25 cellular contexts compared by ENCODE assay signal in the genomic region with DNA sequence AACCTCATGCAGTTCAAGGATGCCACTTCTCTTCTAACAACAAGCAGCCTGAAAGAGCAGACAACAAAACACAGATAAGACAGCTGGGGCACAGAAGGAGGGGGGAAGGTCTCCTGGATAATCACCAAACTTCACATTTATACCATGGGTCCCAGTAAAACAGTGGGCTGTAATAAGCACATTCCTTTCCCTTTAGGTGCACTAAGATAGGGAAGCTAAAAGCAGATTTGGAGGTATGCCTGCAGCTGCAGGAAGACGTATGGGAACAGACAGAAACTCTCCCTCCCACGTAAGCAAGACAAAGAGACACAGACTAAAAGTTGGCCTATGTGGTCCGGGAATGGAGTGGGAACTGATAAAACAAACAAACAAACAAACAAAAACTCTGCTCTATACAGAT.
DNase-seq lines count a peak whose midpoint lies in the region; ATAC-seq and TF ChIP-seq lines count a peak whose summit lies in the region.
"Had no signal": no experiment of that assay in that cellular context is flagged by ENCODE, and none has a peak within 500 bp of the region (broad histone marks: within the 10 kb centered on the region; RNA-seq: fewer than 3 reads in every experiment).

No MANE protein-coding gene starts in this region.

- no peaks in the 10 kb centered on the region for H4K20me1 ChIP-seq in SK-N-SH (ENCODE audit: insufficient read depth)

- H3K36me3 ChIP-seq in SK-N-SH (replicated peaks in 1 of 2; ENCODE audit: control insufficient read depth in 1 of 2, insufficient read depth in 2 of 2, low read length in 1 of 2): no peaks in the 10 kb centered on the region
- H3K36me3 ChIP-seq: BE2C, sigmoid colon, upper lobe of left lung, WERI-Rb-1 had no signal

- TF ChIP-seq CTCF in SK-N-SH (IDR thresholded peaks at IDR 0.05): no peak

- H3K9ac ChIP-seq in SK-N-SH: no peak overlapping the region

- TF ChIP-seq RAD21 in SK-N-SH (IDR thresholded peaks at IDR 0.05; ENCODE audit: low read length): no peak

- CTCF ChIA-PET in SK-N-SH (lab: Yijun Ruan, JAX): interaction anchor here (1.2 kb wide), 1 partner anchor 12 kb away, joined by 5 read pairs; no protein-coding TSS in a partner anchor

- peaks cover 0 to 3% of the 10 kb centered on the region in 2 experiments; a peak in 1 of 4 replicates for H3K4me1 ChIP-seq in SK-N-SH (ENCODE audit: control insufficient read depth in 1 of 2, insufficient read depth in 2 of 2, low read depth in 1 of 2, low read length in 1 of 2)
- H3K4me1 ChIP-seq: BE2C, sigmoid colon, upper lobe of left lung had no signal

- no peak for TF ChIP-seq EP300 in SK-N-SH (IDR thresholded peaks at IDR 0.05; ENCODE audit: borderline replicate concordance in 1 of 2, low read depth in 1 of 2, low read length in 1 of 2)

- H3K4me3 ChIP-seq in SK-N-SH (ENCODE audit: low read depth in 2 of 2, low read length in 1 of 2): no peak overlapping the region
- H3K4me3 ChIP-seq: sigmoid colon, upper lobe of left lung had no signal

- H3K79me2 ChIP-seq in SK-N-SH (ENCODE audit: insufficient read depth): no peaks in the 10 kb centered on the region

- H2AFZ ChIP-seq in SK-N-SH (ENCODE audit: low read depth): peak overlapping the region; percentile 33; the same call in 1 of the 2 replicates

- no peaks in the 10 kb centered on the region for H3K27me3 ChIP-seq in SK-N-SH (ENCODE audit: insufficient read depth)
- H3K27me3 ChIP-seq: BE2C, sigmoid colon, upper lobe of left lung had no signal

- no peaks in the 10 kb centered on the region for H3K27me3 Mint-ChIP-seq in activated T-cell treated with anti-CD3 and anti-CD28 coated beads, Interleukin-2, amount 50 U/mL, for 4 hours (ENCODE audit: low read depth)
- no peaks in the 10 kb centered on the region for H3K27me3 Mint-ChIP-seq in stimulated activated memory B cell treated with anti-CD40 and anti-IgM and Interleukin-4, amounts not matched to agents 10 μg/mL and 1 μg/mL and 100 μg/mL, for 72 hours
- H3K27me3 Mint-ChIP-seq: dendritic cell treated with granulocyte-macrophage colony-stimulating factor and Interleukin-4, amounts not matched to agents 40 ng/mL and 50 ng/mL, for 4 days; memory B cell; naive thymus-derived CD4-positive, alpha-beta T cell had no signal

- H3K4me1 Mint-ChIP-seq in activated T-cell treated with anti-CD3 and anti-CD28 coated beads, Interleukin-2, amount 50 U/mL, for 4 hours (ENCODE audit: low read depth): no peaks in the 10 kb centered on the region
- H3K4me1 Mint-ChIP-seq in stimulated activated memory B cell treated with anti-CD40 and anti-IgM and Interleukin-4, amounts not matched to agents 10 μg/mL and 1 μg/mL and 100 μg/mL, for 72 hours: peaks cover 5% of the 10 kb centered on the region

- no peaks in the 10 kb centered on the region for H3K36me3 Mint-ChIP-seq in activated T-cell treated with anti-CD3 and anti-CD28 coated beads, Interleukin-2, amount 50 U/mL, for 4 hours (ENCODE audit: insufficient read depth)
- no peaks in the 10 kb centered on the region for H3K36me3 Mint-ChIP-seq in stimulated activated memory B cell treated with anti-CD40 and anti-IgM and Interleukin-4, amounts not matched to agents 10 μg/mL and 1 μg/mL and 100 μg/mL, for 72 hours
- H3K36me3 Mint-ChIP-seq: memory B cell; naive thymus-derived CD4-positive, alpha-beta T cell had no signal

- WGBS in SK-N-SH (ENCODE audit: low lambda C conversion rate): 37% methylated on average over 3 of the region's 3 CpGs

- H3K4me2 ChIP-seq in SK-N-SH: no peak overlapping the region

- no peaks in the 10 kb centered on the region for H3K9me3 ChIP-seq in SK-N-SH
- H3K9me3 ChIP-seq: BE2C, sigmoid colon, upper lobe of left lung had no signal

- no peak overlapping the region for H3K27ac Mint-ChIP-seq in stimulated activated memory B cell treated with anti-CD40 and anti-IgM and Interleukin-4, amounts not matched to agents 10 μg/mL and 1 μg/mL and 100 μg/mL, for 72 hours
- H3K27ac Mint-ChIP-seq: activated T-helper 2 cell treated with anti-CD3 and anti-CD28 coated beads, Interferon-gamma antibody, Interleukin-2, Interleukin-4, amounts not matched to agents 10 μg/mL and 5 μg/mL and 100 μg/mL, durations not matched to agents 14 hours and 24 hours and 36 hours; dendritic cell treated with granulocyte-macrophage colony-stimulating factor and Interleukin-4, amounts not matched to agents 40 ng/mL and 50 ng/mL, for 4 days; memory B cell; naive thymus-derived CD4-positive, alpha-beta T cell had no signal

- no peaks in the 10 kb centered on the region for H3K9me2 ChIP-seq in SK-N-SH

- POLR2A ChIA-PET in SK-N-SH (lab: Yijun Ruan, JAX): no interaction called here

- H3K4me3 Mint-ChIP-seq in activated T-cell treated with anti-CD3 and anti-CD28 coated beads, Interleukin-2, amount 50 U/mL, for 4 hours: no peak overlapping the region
- no peak overlapping the region for H3K4me3 Mint-ChIP-seq in stimulated activated memory B cell treated with anti-CD40 and anti-IgM and Interleukin-4, amounts not matched to agents 10 μg/mL and 1 μg/mL and 100 μg/mL, for 72 hours
- H3K4me3 Mint-ChIP-seq: dendritic cell treated with granulocyte-macrophage colony-stimulating factor and Interleukin-4, amounts not matched to agents 40 ng/mL and 50 ng/mL, for 4 days; memory B cell; naive thymus-derived CD4-positive, alpha-beta T cell had no signal

- DNase-seq in SK-N-SH (no peak), left kidney (ENCODE audit: low read depth, low spot score) (peak; percentile 26), superior temporal gyrus (ENCODE audit: extremely low spot score) (no peak), NCI-H345 (lab: John Stamatoyannopoulos, UW) (no peak)
- DNase-seq in activated T-cell treated with anti-CD3 and anti-CD28 coated beads, Interleukin-2, amount 50 U/mL, for 4 hours: no peak
- DNase-seq: BE2C; COR-L47; DMS79; glutamatergic neuron; Kasumi-1; naive thymus-derived CD4-positive, alpha-beta T cell; NCI-H1092 treated with DMSO at 0.1 percent for 48 hours; NCI-H2081 treated with DMSO at 0.1 percent for 48 hours; NCI-H510A; sigmoid colon; stimulated activated CD4-positive, alpha-beta T cell treated with anti-CD3 and anti-CD28 coated beads, Interleukin-15, amount 100 ng/mL, for 24 hours; stimulated activated CD8-positive, alpha-beta memory T cell treated with anti-CD3 and anti-CD28 coated beads, Interleukin-4, amount 100 ng/mL, for 48 hours; upper lobe of left lung; WERI-Rb-1 had no signal

- no peaks in the 10 kb centered on the region for H3F3A ChIP-seq in SK-N-SH (replicated peaks; ENCODE audit: insufficient read depth)

- peak; percentile 42 for ATAC-seq in GM18498 (IDR thresholded peaks at IDR 0.05; ENCODE audit: unreplicated experiment)
- ATAC-seq in HG02852 (IDR thresholded peaks at IDR 0.05; ENCODE audit: unreplicated experiment): peak; percentile 35
- no peak for ATAC-seq in activated T-cell treated with anti-CD3 and anti-CD28 coated beads, Interleukin-2, amount 50 U/mL, for 4 hours
- no peak for ATAC-seq in stimulated activated memory B cell treated with anti-CD40 and anti-IgM and Interleukin-4, amounts not matched to agents 10 μg/mL and 1 μg/mL and 100 μg/mL, for 72 hours
- ATAC-seq: naive thymus-derived CD4-positive, alpha-beta T cell had no signal

- peaks cover 4% of the 10 kb centered on the region for H3K9me3 Mint-ChIP-seq in activated T-cell treated with anti-CD3 and anti-CD28 coated beads, Interleukin-2, amount 50 U/mL, for 4 hours
- no peaks in the 10 kb centered on the region for H3K9me3 Mint-ChIP-seq in stimulated activated memory B cell treated with anti-CD40 and anti-IgM and Interleukin-4, amounts not matched to agents 10 μg/mL and 1 μg/mL and 100 μg/mL, for 72 hours
- H3K9me3 Mint-ChIP-seq: memory B cell had no signal

- no peak overlapping the region for H3K27ac ChIP-seq in SK-N-SH (ENCODE audit: low read depth in 2 of 2, low read length in 1 of 2)
- H3K27ac ChIP-seq: sigmoid colon, upper lobe of left lung, WERI-Rb-1 had no signal

TF ChIP-seq in SK-N-SH, 30 proteins besides CTCF, POLR2A, EP300 and RAD21:
- TF ChIP-seq MXI1 (IDR thresholded peaks at IDR 0.05; ENCODE audit: low read depth, low read length) (no peak), TCF12 (IDR thresholded peaks at IDR 0.05) (no peak), TAF1 (IDR thresholded peaks at IDR 0.05; ENCODE audit: borderline replicate concordance, low read depth, low read length) (no peak), ELF1 (IDR thresholded peaks at IDR 0.05) (no peak), SIN3A (IDR thresholded peaks at IDR 0.05; ENCODE audit: borderline replicate concordance, low read depth, low read length) (no peak), TEAD4 (IDR thresholded peaks at IDR 0.05; ENCODE audit: borderline replicate concordance, insufficient read depth) (no peak)
- TF ChIP-seq, protein P1, sequence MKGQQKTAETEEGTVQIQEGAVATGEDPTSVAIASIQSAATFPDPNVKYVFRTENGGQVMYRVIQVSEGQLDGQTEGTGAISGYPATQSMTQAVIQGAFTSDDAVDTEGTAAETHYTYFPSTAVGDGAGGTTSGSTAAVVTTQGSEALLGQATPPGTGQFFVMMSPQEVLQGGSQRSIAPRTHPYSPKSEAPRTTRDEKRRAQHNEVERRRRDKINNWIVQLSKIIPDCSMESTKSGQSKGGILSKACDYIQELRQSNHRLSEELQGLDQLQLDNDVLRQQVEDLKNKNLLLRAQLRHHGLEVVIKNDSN (IDR thresholded peaks at IDR 0.05; ENCODE audit: borderline replicate concordance, low read depth): no peak

Comparison
In these comparisons a context has a peak if more than half of its experiments do, and no peak if none do; other contexts are left out.
1. ATAC-seq: peak in GM18498 (single experiment) and HG02852 (single experiment); none in activated T-cell treated with anti-CD3 and anti-CD28 coated beads, Interleukin-2, amount 50 U/mL, for 4 hours (0 of 2) and stimulated activated memory B cell treated with anti-CD40 and anti-IgM and Interleukin-4, amounts not matched to agents 10 μg/mL and 1 μg/mL and 100 μg/mL, for 72 hours (single experiment).